13 cellular contexts compared by ENCODE assay signal in the genomic region with DNA sequence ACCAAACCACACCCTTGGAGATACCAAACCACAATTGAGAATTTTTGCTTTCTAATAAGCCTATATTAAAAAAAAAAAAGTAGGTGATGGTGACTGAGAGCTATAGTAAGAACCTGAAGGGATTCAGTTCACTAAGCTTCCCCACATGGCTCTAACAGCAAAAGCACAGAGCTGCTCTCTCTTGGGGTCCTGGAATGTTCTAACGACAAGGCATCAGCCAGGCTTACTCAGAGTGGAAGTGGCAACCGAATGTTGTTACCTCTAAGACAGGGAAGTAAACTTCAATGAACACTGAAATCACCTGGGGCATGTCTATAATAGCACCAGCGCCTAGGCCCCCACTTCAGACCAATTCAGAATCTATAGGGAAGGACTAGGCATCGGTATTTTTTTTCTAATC.
DNase-seq lines count a peak whose midpoint lies in the region; ATAC-seq and TF ChIP-seq lines count a peak whose summit lies in the region.
"Had no signal": no experiment of that assay in that cellular context is flagged by ENCODE, and none has a peak within 500 bp of the region (broad histone marks: within the 10 kb centered on the region; RNA-seq: fewer than 3 reads in every experiment).

No MANE protein-coding gene starts in this region.

- no peak overlapping the region for H2BK15ac ChIP-seq in H9 (ENCODE audit: low read depth, low read length)

- no peak overlapping the region for H2BK120ac ChIP-seq in H9 (ENCODE audit: low read depth, low read length, poor library complexity, severe bottlenecking)

- no peak overlapping the region for H3K23ac ChIP-seq in H9 (ENCODE audit: insufficient read length, low read depth, low read length)

- no peak overlapping the region for H4K8ac ChIP-seq in H9 (replicated peaks; ENCODE audit: insufficient read length, low read depth, low read length)

- no peaks in the 10 kb centered on the region for H3K36me3 ChIP-seq in tibial artery

- H3K27ac Mint-ChIP-seq in WTC11: no peak overlapping the region
- no peak overlapping the region for H3K27ac Mint-ChIP-seq in H9
- H3K27ac Mint-ChIP-seq: CD4-positive, alpha-beta memory T cell had no signal

- no peak overlapping the region for H4K91ac ChIP-seq in H9 (ENCODE audit: insufficient read length, low read depth, low read length)

- H3K9ac ChIP-seq in H9 (ENCODE audit: extremely low read depth, insufficient read length, low read length): no peak overlapping the region

- CTCF ChIA-PET in WTC11 (lab: Charles Lee): interaction anchor here (1.0 to 1.9 kb wide), 4 partner anchors 32 to 201 kb away, joined by 3 to 8 read pairs (median 4); no protein-coding TSS in a partner anchor

- no peak overlapping the region for H2BK12ac ChIP-seq in H9 (ENCODE audit: insufficient read length, low read depth, low read length)

- H3K18ac ChIP-seq in H9 (ENCODE audit: insufficient read length, low read depth, low read length): no peak overlapping the region

- H3K27me3 ChIP-seq in tibial artery: no peaks in the 10 kb centered on the region
- no peaks in the 10 kb centered on the region for H3K27me3 ChIP-seq in H9 (ENCODE audit: insufficient read depth, low read length)

- peak; percentile 94 for ATAC-seq in WTC11
- ATAC-seq: A549, HCT116, K562 had no signal

- H2AK5ac ChIP-seq in H9 (ENCODE audit: insufficient read length, low read length): no peak overlapping the region

- no CpG with 5 or more reads among the region's 4 CpGs for WGBS in H9 (ENCODE audit: extremely low coverage, insufficient read length, low lambda C conversion rate)

- H2BK20ac ChIP-seq in H9 (ENCODE audit: low read depth, low read length, poor library complexity, severe bottlenecking): no peak overlapping the region

- H3K56ac ChIP-seq in H9 (ENCODE audit: insufficient read length, low read depth, low read length): no peak overlapping the region

- no peak overlapping the region for H3K4ac ChIP-seq in H9 (ENCODE audit: low read depth, low read length)

- H3K14ac ChIP-seq in H9 (ENCODE audit: insufficient read depth, low read length): no peak overlapping the region

- H3K4me1 Mint-ChIP-seq in WTC11: peaks cover 13% of the 10 kb centered on the region
- H3K4me1 Mint-ChIP-seq in H9: peaks cover 32 to 41% of the 10 kb centered on the region in 2 experiments
- H3K4me1 Mint-ChIP-seq: CD4-positive, alpha-beta memory T cell had no signal

- H3K27me3 Mint-ChIP-seq in WTC11 (ENCODE audit: low read depth) (no peaks in the 10 kb centered on the region), H9 (ENCODE audit: low read depth) (no peaks in the 10 kb centered on the region)

- H3K9me3 ChIP-seq in tibial artery: peaks cover 0 to 1% (median 0%) of the 10 kb centered on the region in 3 donors
- H3K9me3 ChIP-seq in H9 (ENCODE audit: control insufficient read depth, low read depth, low read length): no peaks in the 10 kb centered on the region
- H3K9me3 ChIP-seq: A549 had no signal

- H3K79me1 ChIP-seq in H9 (ENCODE audit: insufficient read depth, low read depth, low read length, poor library complexity, severe bottlenecking): no peaks in the 10 kb centered on the region

- no peaks in the 10 kb centered on the region for H3K9me3 Mint-ChIP-seq in WTC11
- H3K9me3 Mint-ChIP-seq in H9: no peaks in the 10 kb centered on the region

- H3K4me2 ChIP-seq in H9 (ENCODE audit: insufficient read depth, insufficient read length, low read length): no peak overlapping the region
- H3K4me2 ChIP-seq: A549 had no signal

- H4K20me1 ChIP-seq in H9 (ENCODE audit: control insufficient read depth, insufficient read depth, insufficient read length): no peaks in the 10 kb centered on the region

- POLR2A ChIA-PET in WTC11 (lab: Charles Lee): no interaction called here

- DNase-seq in ELF-1 (ENCODE audit: low read depth, low spot score) (peak; percentile 16), WTC11 (ENCODE audit: low spot score) (peak; percentile 13), iPS-NIHi11 (ENCODE audit: low spot score) (peak; percentile 17), tibial artery (no peak), NCI-H1048 (lab: John Stamatoyannopoulos, UW) (no peak), AG20443 (ENCODE audit: low spot score) (no peak), H9 (no peak)
- DNase-seq: CD4-positive, alpha-beta memory T cell; DMS79 had no signal

- intact Hi-C loops in tibial artery (cut with DNase I; ENCODE audit: low total_unique reads): no loop called here

- H4K5ac ChIP-seq in H9 (ENCODE audit: insufficient read length, low read depth, low read length): no peak overlapping the region

- H3K27ac ChIP-seq in tibial artery (peak overlapping the region; percentile 36 to 63), H9 (ENCODE audit: insufficient read length, low read depth, low read length) (no peak overlapping the region)
- H3K27ac ChIP-seq: A549, C4-2B had no signal

- peaks cover 0 to 55% (median 22%) of the 10 kb centered on the region in 4 donors for H3K4me1 ChIP-seq in tibial artery
- no peaks in the 10 kb centered on the region for H3K4me1 ChIP-seq in H9 (ENCODE audit: insufficient read depth, low read length)
- H3K4me1 ChIP-seq: A549 had no signal

- no peaks in the 10 kb centered on the region for H3K79me2 ChIP-seq in H9 (ENCODE audit: insufficient read depth, low read length)

- no peak overlapping the region for H2BK5ac ChIP-seq in H9 (ENCODE audit: insufficient read length, low read length)

- H3K23me2 ChIP-seq in H9 (ENCODE audit: insufficient read length, low read depth, low read length, poor library complexity, severe bottlenecking): no peaks in the 10 kb centered on the region

- H2AFZ ChIP-seq in H9 (ENCODE audit: low read length): no peak overlapping the region

- H3T11ph ChIP-seq in H9 (ENCODE audit: low read length): no peak overlapping the region

- H3K4me3 ChIP-seq in tibial artery: no peak overlapping the region
- H3K4me3 ChIP-seq: A549, K562 had no signal

- H3K36me3 Mint-ChIP-seq in WTC11 (no peaks in the 10 kb centered on the region), H9 (ENCODE audit: insufficient read depth in 1 of 3, low read depth in 3 of 3) (no peaks in the 10 kb centered on the region)
- H3K36me3 Mint-ChIP-seq: CD4-positive, alpha-beta memory T cell had no signal

- no peak overlapping the region for H3K4me3 Mint-ChIP-seq in WTC11
- H3K4me3 Mint-ChIP-seq in H9: no peak overlapping the region
- H3K4me3 Mint-ChIP-seq: CD4-positive, alpha-beta memory T cell had no signal

- TF ChIP-seq CTCF in WTC11 (IDR thresholded peaks at IDR 0.05) (no peak), tibial artery (IDR thresholded peaks at IDR 0.05) (no peak), H9 (conservative IDR thresholded peaks at IDR 0.05) (no peak)

TF ChIP-seq in WTC11, 78 proteins besides CTCF, POLR2A, EP300 and RAD21:
- TF ChIP-seq NR3C1 (CRISPR knock-in tag; conservative IDR thresholded peaks at IDR 0.05; ENCODE audit: low read depth) (no peak), NFYB (CRISPR knock-in tag; conservative IDR thresholded peaks at IDR 0.05; ENCODE audit: low read depth) (no peak), ZNF232 (CRISPR knock-in tag; IDR thresholded peaks at IDR 0.05) (no peak), ZNF671 (CRISPR knock-in tag; IDR thresholded peaks at IDR 0.05) (no peak), NFE2L1 (CRISPR knock-in tag; IDR thresholded peaks at IDR 0.05) (no peak), EMX1 (CRISPR knock-in tag; IDR thresholded peaks at IDR 0.05) (no peak)

Comparison
In these comparisons a context has a peak if more than half of its experiments do, and no peak if none do; other contexts are left out.
1. DNase-seq: peak in ELF-1 (single experiment), WTC11 (single experiment) and iPS-NIHi11 (single experiment); none in tibial artery (0 of 2), NCI-H1048 (single experiment), AG20443 (single experiment) and H9 (single experiment).